ENCODE assay signal across 18 cellular contexts in the genomic region with DNA sequence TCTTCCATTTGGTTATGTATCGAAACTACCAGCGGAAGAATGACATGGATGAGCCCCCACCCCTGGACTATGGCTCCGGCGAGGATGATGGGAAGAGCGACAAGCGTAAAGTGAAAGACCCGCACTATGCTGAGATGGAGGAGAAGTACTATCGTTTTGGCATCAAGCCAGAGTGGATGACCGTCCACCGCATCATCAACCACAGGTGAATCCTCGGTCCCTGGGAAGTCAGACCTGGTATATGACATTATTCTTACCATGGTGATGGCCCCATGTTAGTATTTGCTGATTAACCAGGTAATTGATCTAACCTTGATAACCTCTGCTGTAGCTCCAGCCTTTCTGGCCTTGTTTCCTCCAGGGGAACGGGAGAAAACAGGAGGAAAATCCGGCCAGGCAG. TPM values are rescaled to one million over a fixed set of nuclear protein-coding genes. Genes with fewer than 3 reads are reported as not detected.
DNase-seq lines count a peak whose midpoint lies in the region; ATAC-seq and TF ChIP-seq lines count a peak whose summit lies in the region.
"Had no signal": no experiment of that assay in that cellular context is flagged by ENCODE, and none has a peak within 500 bp of the region (broad histone marks: within the 10 kb centered on the region; RNA-seq: fewer than 3 reads in every experiment).

No MANE protein-coding gene starts in this region.

- peak in 1 of 2 donors; percentile 53 for ATAC-seq in activated naive CD4-positive, alpha-beta T cell treated with anti-CD3 and anti-CD28 coated beads, Interleukin-2, amount 50 U/mL, for 72 hours
- ATAC-seq in memory B cell (ENCODE audit: low read depth) (no peak), GM19351 (IDR thresholded peaks at IDR 0.05; ENCODE audit: unreplicated experiment) (no peak), heart right ventricle (no peak)

- peaks cover 21% of the 10 kb centered on the region for H3K36me3 Mint-ChIP-seq in activated naive CD8-positive, alpha-beta T cell
- peaks cover 34% of the 10 kb centered on the region for H3K36me3 Mint-ChIP-seq in activated naive CD8-positive, alpha-beta T cell treated with anti-CD3 and anti-CD28 coated beads for 36 hours
- H3K36me3 Mint-ChIP-seq in activated naive CD4-positive, alpha-beta T cell treated with anti-CD3 and anti-CD28 coated beads, Interleukin-2, amount 50 U/mL, for 72 hours = peaks cover 22 to 55% of the 10 kb centered on the region in 2 donors
- peaks cover 27% of the 10 kb centered on the region for H3K36me3 Mint-ChIP-seq in memory B cell

- H3K4me1 Mint-ChIP-seq in activated naive CD8-positive, alpha-beta T cell (ENCODE audit: low read depth) = peaks cover 7% of the 10 kb centered on the region
- H3K4me1 Mint-ChIP-seq in activated naive CD8-positive, alpha-beta T cell treated with anti-CD3 and anti-CD28 coated beads for 36 hours = peaks cover 4% of the 10 kb centered on the region
- H3K4me1 Mint-ChIP-seq in memory B cell = no peaks in the 10 kb centered on the region

- no peak for DNase-seq in activated naive CD8-positive, alpha-beta T cell treated with anti-CD3 and anti-CD28 coated beads for 36 hours
- peak in 1 of 2 donors; percentile 48 for DNase-seq in activated naive CD4-positive, alpha-beta T cell treated with anti-CD3 and anti-CD28 coated beads, Interleukin-2, amount 50 U/mL, for 72 hours (ENCODE audit: low spot score in 2 of 2)
- DNase-seq in memory B cell (ENCODE audit: low spot score in 2 of 2) (no peak), heart right ventricle (no peak), middle frontal gyrus (ENCODE audit: extremely low spot score, low spot score) (no peak)
- DNase-seq: activated T-cell treated with anti-CD3 and anti-CD28 coated beads for 4 hours; amniotic stem cell; DMS79; effector CD4-positive, alpha-beta T cell; esophagus squamous epithelium; left ventricle myocardium inferior; NCI-H82; stimulated activated CD4-positive, alpha-beta T cell treated with anti-CD3 and anti-CD28 coated beads, Interleukin-4, amount 100 ng/mL, for 4 hours had no signal

- peaks cover 0 to 9% (median 0%) of the 10 kb centered on the region in 9 donors for H3K4me1 ChIP-seq in heart right ventricle
- H3K4me1 ChIP-seq: esophagus squamous epithelium, Peyer's patch had no signal

- H3K27ac ChIP-seq in heart right ventricle = no peak overlapping the region
- H3K27ac ChIP-seq: esophagus squamous epithelium, HL-60, left ventricle myocardium inferior, Peyer's patch, suprapubic skin had no signal

- 90 to 92% methylated on average over 13 of the region's 13 CpGs for WGBS in heart right ventricle, 2 donors

- no peaks in the 10 kb centered on the region for H3K27me3 ChIP-seq in heart right ventricle
- H3K27me3 ChIP-seq: esophagus squamous epithelium, Peyer's patch, suprapubic skin had no signal

- H3K4me3 ChIP-seq in heart right ventricle = no peak overlapping the region
- H3K4me3 ChIP-seq: esophagus squamous epithelium, left ventricle myocardium inferior, Peyer's patch, suprapubic skin had no signal

- no peak overlapping the region for H3K4me3 Mint-ChIP-seq in activated naive CD8-positive, alpha-beta T cell
- H3K4me3 Mint-ChIP-seq in activated naive CD8-positive, alpha-beta T cell treated with anti-CD3 and anti-CD28 coated beads for 36 hours = no peak overlapping the region
- H3K4me3 Mint-ChIP-seq in memory B cell = no peak overlapping the region

- no peaks in the 10 kb centered on the region for H3K9me3 Mint-ChIP-seq in activated naive CD8-positive, alpha-beta T cell (ENCODE audit: low read depth)
- H3K9me3 Mint-ChIP-seq in activated naive CD8-positive, alpha-beta T cell treated with anti-CD3 and anti-CD28 coated beads for 36 hours = no peaks in the 10 kb centered on the region
- H3K9me3 Mint-ChIP-seq in activated naive CD4-positive, alpha-beta T cell treated with anti-CD3 and anti-CD28 coated beads, Interleukin-2, amount 50 U/mL, for 72 hours = no peaks in the 10 kb centered on the region
- H3K9me3 Mint-ChIP-seq in memory B cell = no peaks in the 10 kb centered on the region

- no peak for TF ChIP-seq CTCF in heart right ventricle (IDR thresholded peaks at IDR 0.05)

- H3K27me3 Mint-ChIP-seq in activated naive CD8-positive, alpha-beta T cell = no peaks in the 10 kb centered on the region
- no peaks in the 10 kb centered on the region for H3K27me3 Mint-ChIP-seq in activated naive CD8-positive, alpha-beta T cell treated with anti-CD3 and anti-CD28 coated beads for 36 hours
- no peaks in the 10 kb centered on the region for H3K27me3 Mint-ChIP-seq in memory B cell

- peaks cover 0 to 100% (median 36%) of the 10 kb centered on the region in 9 donors for H3K36me3 ChIP-seq in heart right ventricle

- intact Hi-C loops in heart right ventricle (cut with DNase I) = loop anchor here in 8 of 10 donors (2.0 to 10.0 kb wide), 6 partner anchors 34 to 152 kb away; no protein-coding TSS in a partner anchor

- peak overlapping the region; percentile 47 for H3K27ac Mint-ChIP-seq in activated naive CD8-positive, alpha-beta T cell
- no peak overlapping the region for H3K27ac Mint-ChIP-seq in activated naive CD8-positive, alpha-beta T cell treated with anti-CD3 and anti-CD28 coated beads for 36 hours
- peak overlapping the region; percentile 37 to 75 for H3K27ac Mint-ChIP-seq in activated naive CD4-positive, alpha-beta T cell treated with anti-CD3 and anti-CD28 coated beads, Interleukin-2, amount 50 U/mL, for 72 hours
- peak overlapping the region; percentile 1 for H3K27ac Mint-ChIP-seq in memory B cell

- H3K9me3 ChIP-seq in heart right ventricle = no peaks in the 10 kb centered on the region
- H3K9me3 ChIP-seq: esophagus squamous epithelium, left ventricle myocardium inferior, Peyer's patch, suprapubic skin had no signal

RNA-seq across cellular contexts. Expression of a gene that starts 8.5 kb away (rescaled TPM):
- 100 to 1,000 TPM; 123 to 129 TPM for total RNA-seq in activated naive CD8-positive, alpha-beta T cell treated with anti-CD3 and anti-CD28 coated beads for 36 hours
- 100 to 1,000 TPM; 182 to 212 TPM for total RNA-seq in activated naive CD4-positive, alpha-beta T cell treated with anti-CD3 and anti-CD28 coated beads, Interleukin-2, amount 50 U/mL, for 72 hours
- 10 to 100 TPM in 5 of 10 donors, 1 to 10 TPM in 5; 8.2 to 22.0 (median 10.4) TPM for total RNA-seq in heart right ventricle
- 10 to 100 TPM; 13.7 to 29.0 TPM for polyA plus RNA-seq in heart right ventricle

RNA-seq across cellular contexts. Expression of a gene that starts 19.0 kb away (rescaled TPM):
- total RNA-seq in activated naive CD8-positive, alpha-beta T cell treated with anti-CD3 and anti-CD28 coated beads for 36 hours = 1 to 10 TPM; 4.0 to 4.1 TPM
- total RNA-seq in activated naive CD4-positive, alpha-beta T cell treated with anti-CD3 and anti-CD28 coated beads, Interleukin-2, amount 50 U/mL, for 72 hours = 1 to 10 TPM; 4.8 to 5.3 TPM
- total RNA-seq in heart right ventricle = 1 to 10 TPM in 2 of 10 donors, under 1 TPM in 8; 0.15 to 1.6 (median 0.90) TPM
- polyA plus RNA-seq in heart right ventricle = 1 to 10 TPM; 1.5 to 1.9 TPM

RNA-seq across cellular contexts. Expression of a gene that starts 32.6 kb away (rescaled TPM):
- 1 to 10 TPM; 7.5 to 8.4 TPM for total RNA-seq in activated naive CD8-positive, alpha-beta T cell treated with anti-CD3 and anti-CD28 coated beads for 36 hours
- total RNA-seq in activated naive CD4-positive, alpha-beta T cell treated with anti-CD3 and anti-CD28 coated beads, Interleukin-2, amount 50 U/mL, for 72 hours = 10 to 100 TPM in 1 of 2 donors, 1 to 10 TPM in 1; 5.4 to 10.9 TPM
- under 1 TPM; 0.11 to 0.72 (median 0.31) TPM for total RNA-seq in heart right ventricle
- 1 to 10 TPM in 1 of 2 donors, under 1 TPM in 1; 0.49 to 1.5 TPM for polyA plus RNA-seq in heart right ventricle

RNA-seq across cellular contexts. Expression of a gene that starts 34.7 kb away (rescaled TPM):
- 100 to 1,000 TPM; 131 to 143 TPM for total RNA-seq in activated naive CD8-positive, alpha-beta T cell treated with anti-CD3 and anti-CD28 coated beads for 36 hours
- 100 to 1,000 TPM; 190 to 195 TPM for total RNA-seq in activated naive CD4-positive, alpha-beta T cell treated with anti-CD3 and anti-CD28 coated beads, Interleukin-2, amount 50 U/mL, for 72 hours
- 100 to 1,000 TPM; 104 to 166 (median 121) TPM for total RNA-seq in heart right ventricle
- 100 to 1,000 TPM; 136 to 138 TPM for polyA plus RNA-seq in heart right ventricle

RNA-seq across cellular contexts. Expression of a gene that starts 34.9 kb away (rescaled TPM):
- 10 to 100 TPM; 45.3 to 45.7 TPM for total RNA-seq in activated naive CD8-positive, alpha-beta T cell treated with anti-CD3 and anti-CD28 coated beads for 36 hours
- total RNA-seq in activated naive CD4-positive, alpha-beta T cell treated with anti-CD3 and anti-CD28 coated beads, Interleukin-2, amount 50 U/mL, for 72 hours = 100 to 1,000 TPM in 1 of 2 donors, 10 to 100 TPM in 1; 73.3 to 147 TPM
- 10 to 100 TPM in 7 of 10 donors, 1 to 10 TPM in 3; 7.8 to 14.4 (median 10.7) TPM for total RNA-seq in heart right ventricle
- polyA plus RNA-seq in heart right ventricle = 10 to 100 TPM; 11.1 to 19.8 TPM

Comparison
In these comparisons a context has a peak if more than half of its experiments do, and no peak if none do; other contexts are left out.
1. RNA of a gene that starts 8.5 kb away (total RNA-seq): 182 to 212 TPM in activated naive CD4-positive, alpha-beta T cell treated with anti-CD3 and anti-CD28 coated beads, Interleukin-2, amount 50 U/mL, for 72 hours and 123 to 129 TPM in activated naive CD8-positive, alpha-beta T cell treated with anti-CD3 and anti-CD28 coated beads for 36 hours; 8.2 to 22.0 TPM in heart right ventricle; every median in the first group is over 4 times any median in the second.